ENCODE assay signal across 10 cellular contexts in genomic region chr13:26719356-26719945, GRCh38. TPM values are rescaled to one million over a fixed set of nuclear protein-coding genes. Genes with fewer than 3 reads are reported as not detected.
DNase-seq lines count a peak whose midpoint lies in the region; ATAC-seq and TF ChIP-seq lines count a peak whose summit lies in the region.
"Had no signal": no experiment of that assay in that cellular context is flagged by ENCODE, and none has a peak within 500 bp of the region (broad histone marks: within the 10 kb centered on the region; RNA-seq: fewer than 3 reads in every experiment).

No MANE protein-coding gene starts in this region.

- TF ChIP-seq CTCF in BE2C (IDR thresholded peaks at IDR 0.05; ENCODE audit: low read depth, low read length), result peak; percentile 38
- TF ChIP-seq CTCF in epithelial cell of esophagus (IDR thresholded peaks at IDR 0.05; ENCODE audit: insufficient read depth, low read depth, low read length, missing control alignments), result peak; percentile 9

- H3K27me3 ChIP-seq in BE2C, result no peaks in the 10 kb centered on the region; the same call in 1 of the 2 replicates

- no peaks in the 10 kb centered on the region for H3K9me3 ChIP-seq in BE2C

- H3K36me3 ChIP-seq in BE2C, result no peaks in the 10 kb centered on the region

- DNase-seq in BE2C (no peak), HT-29 (ENCODE audit: low spot score) (peak; percentile 43), NOMO-1 treated with DMSO at 0.1 percent for 48 hours (lab: John Stamatoyannopoulos, UW; ENCODE audit: unreplicated experiment) (peak; percentile 22), epithelial cell of esophagus (ENCODE audit: low read depth) (no peak), middle frontal gyrus (ENCODE audit: extremely low spot score, low spot score) (no peak)
- DNase-seq: mesenchymal stem cell, NCI-H1436 had no signal

- H3K4me1 ChIP-seq in BE2C, result no peaks in the 10 kb centered on the region

- no peak overlapping the region for H3K4me3 ChIP-seq in BE2C (ENCODE audit: low read depth, low read length)
- H3K4me3 ChIP-seq in epithelial cell of esophagus (ENCODE audit: low read length), result no peak overlapping the region

- no peak for ATAC-seq in HG02798 (IDR thresholded peaks at IDR 0.05; ENCODE audit: poor library complexity, unreplicated experiment)
- no peak for ATAC-seq in GM19035 (IDR thresholded peaks at IDR 0.05; ENCODE audit: unreplicated experiment)
- ATAC-seq in GM21576 (IDR thresholded peaks at IDR 0.05; ENCODE audit: unreplicated experiment), result no peak

RNA-seq across cellular contexts. Expression of gene GPR12, which starts 41.1 kb away (rescaled TPM):
- not detected for polyA plus RNA-seq in BE2C (2012; ENCODE audit: insufficient read depth, insufficient read length, low read depth)
- not detected in 2 replicates for total RNA-seq in HT-29 (2014; rRNA removed; shearing (Covaris generic))

Comparison
In these comparisons a context has a peak if more than half of its experiments do, and no peak if none do; other contexts are left out.
1. DNase-seq: peak in HT-29 (single experiment) and NOMO-1 treated with DMSO at 0.1 percent for 48 hours (single experiment); none in BE2C (single experiment), epithelial cell of esophagus (single experiment) and middle frontal gyrus (single experiment).